In genomic region chrX:106894392-106894909, GRCh38 we compare ENCODE assay signal across 8 cellular contexts. TPM values are rescaled to one million over a fixed set of nuclear protein-coding genes. Genes with fewer than 3 reads are reported as not detected.
A peak's percentile ranks its signal among the peaks of the same experiment; 100 is the strongest.
DNase-seq lines count a peak whose midpoint lies in the region; ATAC-seq and TF ChIP-seq lines count a peak whose summit lies in the region.

No MANE protein-coding gene starts in this region.

- peaks cover 0 to 55% (median 0%) of the 10 kb centered on the region in 7 donors for H3K27me3 ChIP-seq in heart right ventricle

- H3K9me3 ChIP-seq in heart right ventricle: no peaks in the 10 kb centered on the region

- peaks cover 0 to 5% (median 0%) of the 10 kb centered on the region in 9 donors for H3K4me1 ChIP-seq in heart right ventricle

- H3K4me3 Mint-ChIP-seq in activated naive CD8-positive, alpha-beta T cell treated with anti-CD3 and anti-CD28 coated beads for 36 hours: no peak overlapping the region

- peak overlapping the region; percentile 74 for H3K27ac ChIP-seq in RWPE1
- H3K27ac ChIP-seq in heart right ventricle: no peak overlapping the region

- peak; percentile 16 for DNase-seq in DMS 273 treated with DMSO at 0.1 percent for 48 hours (lab: John Stamatoyannopoulos, UW)
- peak; percentile 25 to 59 for DNase-seq in Kasumi-1 (lab: John Stamatoyannopoulos, UW)
- peak; percentile 51 for DNase-seq in RWPE1 (ENCODE audit: low spot score)
- peak; percentile 18 for DNase-seq in activated naive CD8-positive, alpha-beta T cell treated with anti-CD3 and anti-CD28 coated beads for 36 hours
- peak; percentile 13 to 21 for DNase-seq in heart right ventricle
- peak; percentile 42 for DNase-seq in putamen (ENCODE audit: low spot score)

- H3K36me3 ChIP-seq in heart right ventricle: no peaks in the 10 kb centered on the region

- no peaks in the 10 kb centered on the region for H3K9me3 Mint-ChIP-seq in activated naive CD8-positive, alpha-beta T cell treated with anti-CD3 and anti-CD28 coated beads for 36 hours

- H3K27ac Mint-ChIP-seq in activated naive CD8-positive, alpha-beta T cell treated with anti-CD3 and anti-CD28 coated beads for 36 hours: no peak overlapping the region

- WGBS in heart right ventricle, 2 donors: 20 to 23% methylated on average over 6 of the region's 6 CpGs

- POLR2A ChIA-PET in RWPE1 (lab: Yijun Ruan, JAX; ENCODE audit: low non-redundant PET): no interaction called here

- peaks cover 1% of the 10 kb centered on the region for H3K4me1 Mint-ChIP-seq in activated naive CD8-positive, alpha-beta T cell treated with anti-CD3 and anti-CD28 coated beads for 36 hours

- H3K27me3 Mint-ChIP-seq in activated naive CD8-positive, alpha-beta T cell treated with anti-CD3 and anti-CD28 coated beads for 36 hours: no peaks in the 10 kb centered on the region

- TF ChIP-seq CTCF in RWPE1 (conservative IDR thresholded peaks at IDR 0.05; ENCODE audit: low read depth): peak; percentile 75
- TF ChIP-seq CTCF in heart right ventricle (IDR thresholded peaks at IDR 0.05): peak; percentile 48 to 89 (median 72)

- ATAC-seq in GM21367 (IDR thresholded peaks at IDR 0.05; ENCODE audit: unreplicated experiment) (peak; percentile 91), heart right ventricle (peak; percentile 42 to 89 (median 80)), HG03025 (IDR thresholded peaks at IDR 0.05; ENCODE audit: low FRiP score, unreplicated experiment) (no peak)

- no peak overlapping the region for H3K4me3 ChIP-seq in heart right ventricle

- CTCF ChIA-PET in RWPE1 (lab: Yijun Ruan, JAX): interaction anchor here (0.6 to 2.2 kb wide), 9 partner anchors 11 to 823 kb away, joined by 3 to 6 read pairs (median 3); partner anchors contain the start of gene PRPS1

- no peaks in the 10 kb centered on the region for H3K36me3 Mint-ChIP-seq in activated naive CD8-positive, alpha-beta T cell treated with anti-CD3 and anti-CD28 coated beads for 36 hours

- intact Hi-C loops in heart right ventricle (cut with DNase I): loop anchor here in 3 of 10 donors (2.0 to 10.0 kb wide), 4 partner anchors 58 to 1000 kb away; no protein-coding TSS in a partner anchor

RNA-seq across cellular contexts. Expression of gene RIPPLY1, which starts 8.7 kb away (rescaled TPM):
- total RNA-seq in activated naive CD8-positive, alpha-beta T cell treated with anti-CD3 and anti-CD28 coated beads for 36 hours: not detected
- total RNA-seq in heart right ventricle: not detected
- polyA plus RNA-seq in heart right ventricle: under 1 TPM in 1 of 2 donors, not detected in 1; 0.07 TPM

RNA-seq across cellular contexts. Expression of gene CLDN2, which starts 25.8 kb away (rescaled TPM):
- not detected for total RNA-seq in activated naive CD8-positive, alpha-beta T cell treated with anti-CD3 and anti-CD28 coated beads for 36 hours
- not detected for total RNA-seq in heart right ventricle
- polyA plus RNA-seq in heart right ventricle: under 1 TPM in 1 of 2 donors, not detected in 1; 0.03 TPM
